19 cellular contexts compared by ENCODE assay signal in the genomic region with DNA sequence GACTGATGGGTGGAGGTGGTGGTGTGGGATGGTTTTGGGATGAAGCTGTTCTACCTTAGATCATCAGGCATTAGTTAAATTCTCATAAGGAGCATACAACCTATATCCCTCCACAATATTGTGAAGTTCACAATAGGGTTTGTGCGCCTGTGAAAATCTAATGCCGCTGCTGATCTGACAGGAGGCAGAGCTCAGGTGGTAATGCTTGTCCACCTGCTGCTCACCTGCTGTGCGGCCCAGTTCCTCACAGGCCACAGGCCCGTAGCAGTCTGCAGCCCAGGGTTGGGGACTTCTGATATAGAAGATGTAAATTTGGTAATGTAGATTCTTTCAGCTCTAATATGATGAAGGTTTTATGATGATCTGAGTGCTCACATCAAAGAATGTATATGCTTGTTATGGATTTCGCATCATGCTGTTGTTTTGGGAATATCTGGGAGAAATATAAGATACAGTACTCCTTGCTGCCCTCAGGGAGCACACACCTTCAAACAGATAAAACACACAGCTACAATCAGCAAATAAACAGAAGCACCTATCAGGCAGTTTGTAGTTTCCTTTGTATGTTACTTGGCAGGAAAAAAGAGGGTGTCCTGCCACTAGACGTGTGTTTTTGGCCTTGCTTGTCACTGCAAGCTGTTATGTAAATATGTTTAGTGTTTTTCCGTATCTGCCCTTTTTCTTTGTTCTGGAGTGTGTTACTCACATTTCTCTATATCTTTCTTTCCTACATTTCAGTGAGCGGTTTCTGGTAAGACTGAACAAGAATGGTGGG.
DNase-seq lines count a peak whose midpoint lies in the region; TF ChIP-seq lines count a peak whose summit lies in the region.
"Had no signal": no experiment of that assay in that cellular context is flagged by ENCODE, and none has a peak within 500 bp of the region (broad histone marks: within the 10 kb centered on the region; RNA-seq: fewer than 3 reads in every experiment).

No MANE protein-coding gene starts in this region.

- H3K4me1 ChIP-seq in ascending aorta = no peaks in the 10 kb centered on the region
- H3K4me1 ChIP-seq: A549; BLaER1 treated with 17β-estradiol and CSF1 and Interleukin-3, amounts not matched to agents 10 nM and 100 nM; Caco-2 had no signal

- in situ Hi-C loops in G401 (cut with HindIII; ENCODE audit: low sequenced_read_pairs) (no loop called here), GM13976 (cut with MboI; ENCODE audit: low sequenced_read_pairs, unreplicated experiment) (no loop called here)

- no peaks in the 10 kb centered on the region for H3K36me3 ChIP-seq in ascending aorta
- H3K36me3 ChIP-seq: BLaER1 treated with 17β-estradiol and CSF1 and Interleukin-3, amounts not matched to agents 10 nM and 100 nM had no signal

- no peaks in the 10 kb centered on the region for H3K27me3 ChIP-seq in ascending aorta
- H3K27me3 ChIP-seq: BLaER1 treated with 17β-estradiol and CSF1 and Interleukin-3, amounts not matched to agents 10 nM and 100 nM had no signal

- DNase-seq in NCI-H146 (lab: John Stamatoyannopoulos, UW) = peak; percentile 4
- DNase-seq in NCI-H146 treated with DMSO at 0.1 percent for 48 hours (lab: John Stamatoyannopoulos, UW; ENCODE audit: unreplicated experiment) = no peak
- DNase-seq in G401 (ENCODE audit: low spot score) = peak; percentile 83
- peak; percentile 78 for DNase-seq in cerebellar cortex (ENCODE audit: low spot score)
- DNase-seq in cerebellum (ENCODE audit: low spot score) = peak; percentile 28
- DNase-seq in GM13976 (ENCODE audit: low spot score) = no peak
- DNase-seq in ascending aorta (ENCODE audit: low spot score in 2 of 2) = no peak
- DNase-seq: AML-193; Caco-2; Calu3; CD4-positive, alpha-beta T cell; CD8-positive, alpha-beta T cell; DMS79 treated with DMSO at 0.1 percent for 48 hours; GDM1 had no signal

- no peak overlapping the region for H3K4me3 ChIP-seq in ascending aorta
- H3K4me3 ChIP-seq: A549; BLaER1 treated with 17β-estradiol and CSF1 and Interleukin-3, amounts not matched to agents 10 nM and 100 nM; GM12878 had no signal

- intact Hi-C loops in ascending aorta (cut with DNase I) = no loop called here

- TF ChIP-seq CTCF in GM13976 (IDR thresholded peaks at IDR 0.05; ENCODE audit: borderline replicate concordance, control extremely low read depth, extremely low read depth, insufficient read depth, missing control alignments) (no peak), ascending aorta (IDR thresholded peaks at IDR 0.05) (no peak)

- peaks cover 0 to 4% of the 10 kb centered on the region in 2 donors for H3K9me3 ChIP-seq in ascending aorta
- H3K9me3 ChIP-seq: A549, Caco-2 had no signal

- no peak overlapping the region for H3K27ac ChIP-seq in ascending aorta
- H3K27ac ChIP-seq: 22Rv1; A549; BLaER1 treated with 17β-estradiol and CSF1 and Interleukin-3, amounts not matched to agents 10 nM and 100 nM; C4-2B had no signal

Comparison
In these comparisons a context has a peak if more than half of its experiments do, and no peak if none do; other contexts are left out.
1. DNase-seq: peak in NCI-H146 (single experiment), G401 (single experiment), cerebellar cortex (single experiment) and cerebellum (single experiment); none in NCI-H146 treated with DMSO at 0.1 percent for 48 hours (single experiment), GM13976 (single experiment) and ascending aorta (0 of 2).